ENCODE assay signal across 1 cellular context in genomic region chr4:185395956-185396723, GRCh38.
TF ChIP-seq lines count a peak whose summit lies in the region.

No MANE protein-coding gene starts in this region.

TF ChIP-seq in K562, 482 proteins besides CTCF, POLR2A, EP300 and RAD21 (continued from another document and continues in another):
- TF ChIP-seq BCLAF1 (IDR thresholded peaks at IDR 0.05; ENCODE audit: borderline replicate concordance in 1 of 2, control insufficient read depth in 1 of 2, low read depth in 2 of 2, low read length in 1 of 2) (no peak), CBFB (CRISPR knock-in tag; IDR thresholded peaks at IDR 0.05) (peak; percentile 54; the same call in 1 of the 2 replicates), ZNF668 (CRISPR knock-in tag; IDR thresholded peaks at IDR 0.05) (no peak; the same call in 1 of the 2 replicates), ZNF583 (CRISPR knock-in tag; IDR thresholded peaks at IDR 0.05) (peak; percentile 72; the same call in 1 of the 2 replicates), TAF1 (IDR thresholded peaks at IDR 0.05; ENCODE audit: control insufficient read depth, extremely low read depth, insufficient read depth, low read length, severe bottlenecking) (peak; percentile 59), TRIM24 (IDR thresholded peaks at IDR 0.05) (no peak; a peak in 1 of 4 replicates), KLF1 (tag; IDR thresholded peaks at IDR 0.05) (peak; percentile 65), ZNF239 (CRISPR knock-in tag; IDR thresholded peaks at IDR 0.05) (no peak), POLR2AphosphoS2 (IDR thresholded peaks at IDR 0.05; ENCODE audit: low read length) (peak; percentile 80), ZNF707 (CRISPR knock-in tag; conservative IDR thresholded peaks at IDR 0.05) (no peak), ARID2 (IDR thresholded peaks at IDR 0.05) (no peak), ZBTB43 (CRISPR knock-in tag; IDR thresholded peaks at IDR 0.05) (peak; percentile 88; the same call in 1 of the 2 replicates), ZNF449 (CRISPR knock-in tag; IDR thresholded peaks at IDR 0.05) (0 out of 2 replicates have a peak, but pooled peaks have one; percentile 14), USF1 (CRISPR knock-in tag; IDR thresholded peaks at IDR 0.05) (peak; percentile 72), HES1 (IDR thresholded peaks at IDR 0.05; ENCODE audit: low read depth) (no peak), KLF13 (tag; IDR thresholded peaks at IDR 0.05; ENCODE audit: borderline replicate concordance, low read depth) (no peak), LEF1 (IDR thresholded peaks at IDR 0.05) (no peak), NFE2 (IDR thresholded peaks at IDR 0.05; ENCODE audit: low read depth) (no peak), ZNF12 (CRISPR knock-in tag; IDR thresholded peaks at IDR 0.05) (no peak; the same call in 1 of the 2 replicates), ZBTB5 (IDR thresholded peaks at IDR 0.05) (no peak), SP1 (CRISPR knock-in tag; IDR thresholded peaks at IDR 0.05) (peak; percentile 89), ELK1 (CRISPR knock-in tag; IDR thresholded peaks at IDR 0.05) (no peak), ZNF24 (IDR thresholded peaks at IDR 0.05) (no peak), FOXA1 (IDR thresholded peaks at IDR 0.05; ENCODE audit: borderline replicate concordance) (no peak), ZSCAN29 (IDR thresholded peaks at IDR 0.05) (no peak), PTRF (tag; IDR thresholded peaks at IDR 0.05) (no peak), RB1 (IDR thresholded peaks at IDR 0.05; ENCODE audit: low read depth) (peak; percentile 70), ZBTB8A (IDR thresholded peaks at IDR 0.05; ENCODE audit: partially characterized antibody) (no peak), RAD51 (IDR thresholded peaks at IDR 0.05; ENCODE audit: borderline replicate concordance, low read depth) (0 out of 2 replicates have a peak, but pooled peaks have one; percentile 25), CREB5 (CRISPR knock-in tag; IDR thresholded peaks at IDR 0.05) (no peak), GTF2B (IDR thresholded peaks at IDR 0.05; ENCODE audit: extremely low read depth, insufficient read length) (no peak), SMAD4 (CRISPR knock-in tag; conservative IDR thresholded peaks at IDR 0.05) (peak; percentile 71; the same call in 1 of the 2 replicates), ZFP30 (CRISPR knock-in tag; IDR thresholded peaks at IDR 0.05; ENCODE audit: borderline replicate concordance) (no peak), ZNF699 (CRISPR knock-in tag; IDR thresholded peaks at IDR 0.05; ENCODE audit: insufficient replicate concordance) (no peak), CHD1 (IDR thresholded peaks at IDR 0.05; ENCODE audit: low read length) (peak; percentile 24), ZNF146 (CRISPR knock-in tag; IDR thresholded peaks at IDR 0.05; ENCODE audit: unreplicated experiment) (no peak), ZNF41 (CRISPR knock-in tag; conservative IDR thresholded peaks at IDR 0.05) (peak; percentile 61; the same call in 1 of the 2 replicates), MECOM (CRISPR knock-in tag; IDR thresholded peaks at IDR 0.05) (no peak), SMARCE1 (IDR thresholded peaks at IDR 0.05) (no peak), MTA3 (IDR thresholded peaks at IDR 0.05; ENCODE audit: borderline replicate concordance) (peak; percentile 98), NR3C1 (CRISPR knock-in tag; IDR thresholded peaks at IDR 0.05) (peak; percentile 78; the same call in 1 of the 2 replicates), SRSF9 (IDR thresholded peaks at IDR 0.05; ENCODE audit: borderline replicate concordance, low read depth, low read length) (no peak), ZNF740 (CRISPR knock-in tag; IDR thresholded peaks at IDR 0.05) (no peak), ZNF740 (tag; IDR thresholded peaks at IDR 0.05) (no peak), ZFX (CRISPR knock-in tag; IDR thresholded peaks at IDR 0.05) (peak; percentile 84), DNMT1 (IDR thresholded peaks at IDR 0.05) (no peak), FOXM1 (IDR thresholded peaks at IDR 0.05; ENCODE audit: low read depth) (no peak), FOXM1 (CRISPR knock-in tag; IDR thresholded peaks at IDR 0.05; ENCODE audit: low read depth) (no peak; the same call in 1 of the 2 replicates), ZBTB7A (IDR thresholded peaks at IDR 0.05; ENCODE audit: borderline replicate concordance, control insufficient read depth, low read depth, low read length) (no peak; the same call in 1 of the 2 replicates), NR1H2 (CRISPR knock-in tag; IDR thresholded peaks at IDR 0.05) (peak; percentile 89; the same call in 1 of the 2 replicates), ZNF592 (IDR thresholded peaks at IDR 0.05) (peak; percentile 80), CREBBP (IDR thresholded peaks at IDR 0.05; ENCODE audit: low read depth, low read length) (no peak)
